ENCODE assay signal across 8 cellular contexts in genomic region chr4:1713003-1713397, GRCh38. TPM values are rescaled to one million over a fixed set of nuclear protein-coding genes. Genes with fewer than 3 reads are reported as not detected.
DNase-seq lines count a peak whose midpoint lies in the region; ATAC-seq and TF ChIP-seq lines count a peak whose summit lies in the region.

No MANE protein-coding gene starts in this region.

- H3K27ac ChIP-seq in DOHH2 (ENCODE audit: low read depth, low read length), result peak overlapping the region; percentile 96
- peak overlapping the region; percentile 90 to 100 (median 98) for H3K27ac ChIP-seq in gastroesophageal sphincter
- peak overlapping the region; percentile 96 for H3K27ac ChIP-seq in skeletal muscle tissue (ENCODE audit: low read depth, low read length)

- WGBS in gastroesophageal sphincter (ENCODE audit: low coverage in 1 of 2), 2 donors, result 0 to 1% methylated on average over 3 to 12 of the region's 23 CpGs

- no peak for TF ChIP-seq CTCF in DOHH2 (IDR thresholded peaks at IDR 0.05; ENCODE audit: low read depth, low read length, poor library complexity, severe bottlenecking)
- no peak for TF ChIP-seq CTCF in gastroesophageal sphincter (IDR thresholded peaks at IDR 0.05)

- TF ChIP-seq EP300 in gastroesophageal sphincter (IDR thresholded peaks at IDR 0.05), result no peak

- H3K4me1 ChIP-seq in DOHH2 (ENCODE audit: control insufficient read depth, low read length) (peaks cover 69% of the 10 kb centered on the region), gastroesophageal sphincter (peaks cover 0 to 80% (median 23%) of the 10 kb centered on the region in 3 donors), skeletal muscle tissue (ENCODE audit: control insufficient read depth in 3 of 3, insufficient read depth in 3 of 3, low read length in 3 of 3) (peaks cover 20 to 54% (median 40%) of the 10 kb centered on the region in 3 donors)

- peak overlapping the region; percentile 96 for H3K4me3 Mint-ChIP-seq in T-cell

- peaks cover 93% of the 10 kb centered on the region for H3K79me2 ChIP-seq in DOHH2 (ENCODE audit: control insufficient read depth, low read length)

- H3K9ac ChIP-seq in skeletal muscle tissue (ENCODE audit: low read depth in 1 of 3, low read length in 3 of 3), result peak overlapping the region; percentile 87 to 92 (median 90)

- H3K36me3 ChIP-seq in DOHH2 (ENCODE audit: control insufficient read depth, low read length), result peaks cover 90% of the 10 kb centered on the region
- peaks cover 0 to 32% of the 10 kb centered on the region in 2 donors for H3K36me3 ChIP-seq in gastroesophageal sphincter
- peaks cover 8 to 15% (median 13%) of the 10 kb centered on the region in 3 donors for H3K36me3 ChIP-seq in skeletal muscle tissue (ENCODE audit: control insufficient read depth in 3 of 3, insufficient read depth in 3 of 3, low read length in 3 of 3)

- DNase-seq in T-cell (peak in 1 of 34 experiments; percentile 25), OCI-M1 (lab: John Stamatoyannopoulos, UW) (no peak), NOMO-1 treated with DMSO at 0.1 percent for 48 hours (lab: John Stamatoyannopoulos, UW; ENCODE audit: unreplicated experiment) (no peak)

- no peak for TF ChIP-seq POLR2A in gastroesophageal sphincter (IDR thresholded peaks at IDR 0.05)

- no peaks in the 10 kb centered on the region for H3K9me3 ChIP-seq in DOHH2 (ENCODE audit: control insufficient read depth, insufficient read depth, low read length)
- H3K9me3 ChIP-seq in gastroesophageal sphincter, result no peaks in the 10 kb centered on the region
- no peaks in the 10 kb centered on the region for H3K9me3 ChIP-seq in skeletal muscle tissue (ENCODE audit: control insufficient read depth in 3 of 3, low read length in 3 of 3)

- peak overlapping the region; percentile 96 for H3K27ac Mint-ChIP-seq in T-cell

- H3K4me1 Mint-ChIP-seq in T-cell, result peaks cover 49 to 69% (median 65%) of the 10 kb centered on the region in 3 donors

- H3K36me3 Mint-ChIP-seq in T-cell, result peaks cover 12% of the 10 kb centered on the region

- H3K27me3 ChIP-seq in DOHH2 (ENCODE audit: control insufficient read depth, low read length) (no peaks in the 10 kb centered on the region), gastroesophageal sphincter (no peaks in the 10 kb centered on the region), skeletal muscle tissue (ENCODE audit: control insufficient read depth in 3 of 3, insufficient read depth in 3 of 3, low read length in 3 of 3) (no peaks in the 10 kb centered on the region)

- ATAC-seq in HG02763 (IDR thresholded peaks at IDR 0.05; ENCODE audit: unreplicated experiment) (peak; percentile 0), T-cell (replicated peaks in 1 of 4) (peak in 1 of 4 experiments; percentile 0), gastroesophageal sphincter (peak; percentile 4), HG03521 (IDR thresholded peaks at IDR 0.05; ENCODE audit: unreplicated experiment) (no peak)

- peaks cover 39% of the 10 kb centered on the region for H4K20me1 ChIP-seq in DOHH2 (ENCODE audit: control insufficient read depth, insufficient read depth, low read depth, low read length)

- POLR2A ChIA-PET in T-cell (lab: Charles Lee), result no interaction called here

- H3K9me3 Mint-ChIP-seq in T-cell, result no peaks in the 10 kb centered on the region

- CTCF ChIA-PET in T-cell (lab: Charles Lee), result interaction anchor here in 1 of 2 donors (1.6 kb wide), 1 partner anchor 10 kb away, joined by 5 read pairs; no protein-coding TSS in a partner anchor

- peak overlapping the region; percentile 92 for H3K4me3 ChIP-seq in DOHH2 (ENCODE audit: low read length)
- H3K4me3 ChIP-seq in gastroesophageal sphincter, result peak overlapping the region; percentile 45 to 96
- peak overlapping the region; percentile 72 to 85 (median 76) for H3K4me3 ChIP-seq in skeletal muscle tissue (ENCODE audit: low read length in 3 of 3)

- H3K4me2 ChIP-seq in DOHH2 (ENCODE audit: low read length), result peak overlapping the region; percentile 91

- no peaks in the 10 kb centered on the region for H3K27me3 Mint-ChIP-seq in T-cell

- peaks cover 35% of the 10 kb centered on the region for H3F3A ChIP-seq in DOHH2 (ENCODE audit: control insufficient read depth, insufficient read depth)

- H3K9me2 ChIP-seq in DOHH2 (replicated peaks; ENCODE audit: control insufficient read depth, low read length), result no peaks in the 10 kb centered on the region

RNA-seq across cellular contexts. Expression of gene SLBP, which starts 0.9 kb away (rescaled TPM):
- total RNA-seq in T-cell, result 10 to 100 TPM; 30.1 to 42.3 (median 36.1) TPM
- 10 to 100 TPM; 34.1 to 54.0 (median 38.6) TPM for total RNA-seq in gastroesophageal sphincter
- total RNA-seq in skeletal muscle tissue, result 23.5 TPM

RNA-seq across cellular contexts. Expression of gene TMEM129, which starts 8.1 kb away (rescaled TPM):
- total RNA-seq in T-cell (10 to 100 TPM; 22.9 to 49.4 (median 46.3) TPM), gastroesophageal sphincter (10 to 100 TPM; 46.6 to 94.2 (median 64.6) TPM), skeletal muscle tissue (7.3 TPM)

RNA-seq across cellular contexts. Expression of gene TACC3, which starts 8.3 kb away (rescaled TPM):
- total RNA-seq in T-cell (100 to 1,000 TPM; 100 to 138 (median 127) TPM), gastroesophageal sphincter (1 to 10 TPM; 6.0 to 8.2 (median 7.1) TPM), skeletal muscle tissue (3.7 TPM)

RNA-seq across cellular contexts. Expression of gene FAM53A, which starts 28.9 kb away (rescaled TPM):
- total RNA-seq in T-cell (1 to 10 TPM; 1.4 to 3.0 (median 1.9) TPM), gastroesophageal sphincter (10 to 100 TPM in 1 of 4 donors, 1 to 10 TPM in 3; 1.2 to 18.4 (median 4.9) TPM), skeletal muscle tissue (0.52 TPM)

Comparison
In these comparisons a context has a peak if more than half of its experiments do, and no peak if none do; other contexts are left out.
1. RNA of gene TACC3, which starts 8.3 kb away (total RNA-seq): 100 to 138 TPM in T-cell; 6.0 to 8.2 TPM in gastroesophageal sphincter and 3.7 TPM in skeletal muscle tissue (single experiment); every median in the first group is over 10 times any median in the second.
2. Peak in every context shown above with its lines, with median percentiles within 50 percentile points of each other: H3K27ac ChIP-seq and H3K4me3 ChIP-seq.